2 cellular contexts compared by ENCODE assay signal in the genomic region with DNA sequence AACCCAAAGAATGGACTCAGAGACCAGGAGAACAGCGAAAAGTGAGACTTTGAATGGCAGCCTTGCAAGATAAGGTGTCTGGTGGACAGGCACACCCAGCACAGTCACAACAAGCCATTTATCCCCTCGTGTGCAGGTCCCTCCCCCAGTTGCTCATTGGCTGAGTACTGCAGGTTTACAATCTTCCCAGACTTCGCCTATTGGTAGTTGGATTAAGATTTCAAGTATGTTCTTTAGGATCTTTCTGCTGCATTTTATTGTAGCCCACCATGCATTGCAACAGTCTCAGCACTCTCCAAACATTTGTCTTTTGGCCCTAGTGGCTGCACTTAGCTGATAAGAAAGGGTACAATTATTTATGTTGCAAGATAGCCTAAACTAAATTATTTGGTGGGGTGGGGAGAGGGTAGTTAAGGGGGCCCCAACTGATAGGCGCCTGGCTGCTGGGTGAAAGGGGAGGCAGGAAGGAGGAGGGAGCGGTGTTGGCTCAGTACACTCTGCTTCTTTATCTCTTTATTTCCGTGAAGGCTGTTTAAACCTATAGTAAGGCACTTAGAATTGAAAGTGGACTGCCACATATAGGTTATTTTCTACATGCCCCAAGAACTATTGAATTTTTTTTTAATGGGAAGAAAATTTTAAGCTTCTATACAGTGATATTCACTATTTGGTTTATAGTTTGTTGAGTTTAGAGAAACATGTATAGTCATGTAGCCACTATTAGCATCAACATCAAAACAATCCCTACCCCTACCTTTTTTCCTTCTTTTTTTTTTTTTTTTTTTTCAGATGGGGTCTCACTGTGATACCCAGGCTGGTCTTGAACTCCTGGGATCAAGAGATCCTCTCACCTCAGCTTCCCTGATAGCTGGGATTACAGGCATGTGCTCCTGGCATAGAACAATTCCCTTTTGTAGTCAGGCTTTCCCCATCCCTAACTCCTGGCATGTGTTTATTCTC.
TF ChIP-seq lines count a peak whose summit lies in the region.

No MANE protein-coding gene starts in this region.

TF ChIP-seq in SK-N-SH, 30 proteins besides CTCF, POLR2A, EP300 and RAD21 (continued from another document):
- TF ChIP-seq, protein P1, sequence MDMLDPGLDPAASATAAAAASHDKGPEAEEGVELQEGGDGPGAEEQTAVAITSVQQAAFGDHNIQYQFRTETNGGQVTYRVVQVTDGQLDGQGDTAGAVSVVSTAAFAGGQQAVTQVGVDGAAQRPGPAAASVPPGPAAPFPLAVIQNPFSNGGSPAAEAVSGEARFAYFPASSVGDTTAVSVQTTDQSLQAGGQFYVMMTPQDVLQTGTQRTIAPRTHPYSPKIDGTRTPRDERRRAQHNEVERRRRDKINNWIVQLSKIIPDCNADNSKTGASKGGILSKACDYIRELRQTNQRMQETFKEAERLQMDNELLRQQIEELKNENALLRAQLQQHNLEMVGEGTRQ (IDR thresholded peaks at IDR 0.05; ENCODE audit: borderline replicate concordance, low read depth, low read length), result no peak
- no peak for TF ChIP-seq MXI1 (IDR thresholded peaks at IDR 0.05; ENCODE audit: low read depth, low read length)
- TF ChIP-seq, protein P2, sequence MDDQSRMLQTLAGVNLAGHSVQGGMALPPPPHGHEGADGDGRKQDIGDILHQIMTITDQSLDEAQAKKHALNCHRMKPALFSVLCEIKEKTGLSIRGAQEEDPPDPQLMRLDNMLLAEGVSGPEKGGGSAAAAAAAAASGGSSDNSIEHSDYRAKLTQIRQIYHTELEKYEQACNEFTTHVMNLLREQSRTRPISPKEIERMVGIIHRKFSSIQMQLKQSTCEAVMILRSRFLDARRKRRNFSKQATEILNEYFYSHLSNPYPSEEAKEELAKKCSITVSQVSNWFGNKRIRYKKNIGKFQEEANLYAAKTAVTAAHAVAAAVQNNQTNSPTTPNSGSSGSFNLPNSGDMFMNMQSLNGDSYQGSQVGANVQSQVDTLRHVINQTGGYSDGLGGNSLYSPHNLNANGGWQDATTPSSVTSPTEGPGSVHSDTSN (IDR thresholded peaks at IDR 0.05), result no peak
- no peak for TF ChIP-seq SIN3A (IDR thresholded peaks at IDR 0.05; ENCODE audit: borderline replicate concordance, low read depth, low read length)
- TF ChIP-seq, protein P3, sequence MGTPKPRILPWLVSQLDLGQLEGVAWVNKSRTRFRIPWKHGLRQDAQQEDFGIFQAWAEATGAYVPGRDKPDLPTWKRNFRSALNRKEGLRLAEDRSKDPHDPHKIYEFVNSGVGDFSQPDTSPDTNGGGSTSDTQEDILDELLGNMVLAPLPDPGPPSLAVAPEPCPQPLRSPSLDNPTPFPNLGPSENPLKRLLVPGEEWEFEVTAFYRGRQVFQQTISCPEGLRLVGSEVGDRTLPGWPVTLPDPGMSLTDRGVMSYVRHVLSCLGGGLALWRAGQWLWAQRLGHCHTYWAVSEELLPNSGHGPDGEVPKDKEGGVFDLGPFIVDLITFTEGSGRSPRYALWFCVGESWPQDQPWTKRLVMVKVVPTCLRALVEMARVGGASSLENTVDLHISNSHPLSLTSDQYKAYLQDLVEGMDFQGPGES (IDR thresholded peaks at IDR 0.05; ENCODE audit: low read depth, low read length), result no peak
- TF ChIP-seq RXRA (IDR thresholded peaks at IDR 0.05; ENCODE audit: borderline replicate concordance, low read depth), result no peak
- no peak for TF ChIP-seq ELF1 (IDR thresholded peaks at IDR 0.05)
- TF ChIP-seq, protein P4, sequence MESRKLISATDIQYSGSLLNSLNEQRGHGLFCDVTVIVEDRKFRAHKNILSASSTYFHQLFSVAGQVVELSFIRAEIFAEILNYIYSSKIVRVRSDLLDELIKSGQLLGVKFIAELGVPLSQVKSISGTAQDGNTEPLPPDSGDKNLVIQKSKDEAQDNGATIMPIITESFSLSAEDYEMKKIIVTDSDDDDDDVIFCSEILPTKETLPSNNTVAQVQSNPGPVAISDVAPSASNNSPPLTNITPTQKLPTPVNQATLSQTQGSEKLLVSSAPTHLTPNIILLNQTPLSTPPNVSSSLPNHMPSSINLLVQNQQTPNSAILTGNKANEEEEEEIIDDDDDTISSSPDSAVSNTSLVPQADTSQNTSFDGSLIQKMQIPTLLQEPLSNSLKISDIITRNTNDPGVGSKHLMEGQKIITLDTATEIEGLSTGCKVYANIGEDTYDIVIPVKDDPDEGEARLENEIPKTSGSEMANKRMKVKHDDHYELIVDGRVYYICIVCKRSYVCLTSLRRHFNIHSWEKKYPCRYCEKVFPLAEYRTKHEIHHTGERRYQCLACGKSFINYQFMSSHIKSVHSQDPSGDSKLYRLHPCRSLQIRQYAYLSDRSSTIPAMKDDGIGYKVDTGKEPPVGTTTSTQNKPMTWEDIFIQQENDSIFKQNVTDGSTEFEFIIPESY (IDR thresholded peaks at IDR 0.05; ENCODE audit: borderline replicate concordance, low read depth), result no peak

TF ChIP-seq in SK-N-SH treated with all-trans-retinoic acid at 6 μM for 48 hours, 23 proteins besides CTCF, POLR2A, EP300 and RAD21 (continued from another document):
- TF ChIP-seq, protein P5, sequence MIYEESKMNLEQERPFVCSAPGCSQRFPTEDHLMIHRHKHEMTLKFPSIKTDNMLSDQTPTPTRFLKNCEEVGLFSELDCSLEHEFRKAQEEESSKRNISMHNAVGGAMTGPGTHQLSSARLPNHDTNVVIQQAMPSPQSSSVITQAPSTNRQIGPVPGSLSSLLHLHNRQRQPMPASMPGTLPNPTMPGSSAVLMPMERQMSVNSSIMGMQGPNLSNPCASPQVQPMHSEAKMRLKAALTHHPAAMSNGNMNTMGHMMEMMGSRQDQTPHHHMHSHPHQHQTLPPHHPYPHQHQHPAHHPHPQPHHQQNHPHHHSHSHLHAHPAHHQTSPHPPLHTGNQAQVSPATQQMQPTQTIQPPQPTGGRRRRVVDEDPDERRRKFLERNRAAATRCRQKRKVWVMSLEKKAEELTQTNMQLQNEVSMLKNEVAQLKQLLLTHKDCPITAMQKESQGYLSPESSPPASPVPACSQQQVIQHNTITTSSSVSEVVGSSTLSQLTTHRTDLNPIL (CRISPR knock-in tag; IDR thresholded peaks at IDR 0.05; ENCODE audit: low read depth), result no peak
- no peak for TF ChIP-seq ESRRG (CRISPR knock-in tag; IDR thresholded peaks at IDR 0.05)
- TF ChIP-seq BACH2 (CRISPR knock-in tag; IDR thresholded peaks at IDR 0.05; ENCODE audit: borderline replicate concordance), result no peak
- TF ChIP-seq OSR1 (CRISPR knock-in tag; IDR thresholded peaks at IDR 0.05), result no peak
- no peak for TF ChIP-seq GLIS3 (CRISPR knock-in tag; IDR thresholded peaks at IDR 0.05)
- TF ChIP-seq CSDC2 (CRISPR knock-in tag; IDR thresholded peaks at IDR 0.05), result no peak
- TF ChIP-seq ZNF8 (CRISPR knock-in tag; IDR thresholded peaks at IDR 0.05), result no peak
- TF ChIP-seq ISL1 (CRISPR knock-in tag; IDR thresholded peaks at IDR 0.05), result no peak
- TF ChIP-seq ZFP3 (CRISPR knock-in tag; IDR thresholded peaks at IDR 0.05), result no peak
- no peak for TF ChIP-seq PPARA (CRISPR knock-in tag; IDR thresholded peaks at IDR 0.05; ENCODE audit: borderline replicate concordance)
- no peak for TF ChIP-seq RARB (CRISPR knock-in tag; IDR thresholded peaks at IDR 0.05)
- no peak for TF ChIP-seq ZNF70 (CRISPR knock-in tag; IDR thresholded peaks at IDR 0.05)
- no peak for TF ChIP-seq TCF4 (CRISPR knock-in tag; IDR thresholded peaks at IDR 0.05; ENCODE audit: borderline replicate concordance)
- no peak for TF ChIP-seq ARNTL (CRISPR knock-in tag; IDR thresholded peaks at IDR 0.05; ENCODE audit: borderline replicate concordance, low read depth)
- TF ChIP-seq ZNF565 (CRISPR knock-in tag; conservative IDR thresholded peaks at IDR 0.05; ENCODE audit: low read depth), result no peak
- no peak for TF ChIP-seq SNAI2 (CRISPR knock-in tag; IDR thresholded peaks at IDR 0.05)
